18 cellular contexts compared by ENCODE assay signal in genomic region chrX:53930513-53931380, GRCh38.
DNase-seq lines count a peak whose midpoint lies in the region; ATAC-seq and TF ChIP-seq lines count a peak whose summit lies in the region.
"Had no signal": no experiment of that assay in that cellular context is flagged by ENCODE, and none has a peak within 500 bp of the region (broad histone marks: within the 10 kb centered on the region; RNA-seq: fewer than 3 reads in every experiment).

No MANE protein-coding gene starts in this region.

- H3K27me3 Mint-ChIP-seq in activated CD4-positive, alpha-beta memory T cell treated with anti-CD3 and anti-CD28 coated beads for 36 hours, result no peaks in the 10 kb centered on the region
- H3K27me3 Mint-ChIP-seq in activated CD4-positive, alpha-beta memory T cell treated with anti-CD3 and anti-CD28 coated beads, Interleukin-2, amount 10 ng/mL, durations not matched to agents 7 days and 5 days, result no peaks in the 10 kb centered on the region
- H3K27me3 Mint-ChIP-seq in dendritic cell treated with granulocyte-macrophage colony-stimulating factor and Interleukin-4, amounts not matched to agents 40 ng/mL and 50 ng/mL, for 4 days, result no peaks in the 10 kb centered on the region
- H3K27me3 Mint-ChIP-seq in glutamatergic neuron (ENCODE audit: unreplicated experiment), result peaks cover 1% of the 10 kb centered on the region

- POLR2A ChIA-PET in activated CD4-positive, alpha-beta memory T cell treated with anti-CD3 and anti-CD28 coated beads for 36 hours (lab: Charles Lee), result interaction anchor here (0.7 kb wide), 1 partner anchor 10 kb away, joined by 3 read pairs; no protein-coding TSS in a partner anchor
- POLR2A ChIA-PET in activated CD4-positive, alpha-beta memory T cell treated with anti-CD3 and anti-CD28 coated beads, Interleukin-2, amount 10 ng/mL, durations not matched to agents 7 days and 5 days (lab: Charles Lee), result no interaction called here

- peak; percentile 8 for DNase-seq in activated CD4-positive, alpha-beta memory T cell treated with anti-CD3 and anti-CD28 coated beads for 36 hours
- DNase-seq in activated CD4-positive, alpha-beta memory T cell treated with anti-CD3 and anti-CD28 coated beads, Interleukin-2, amount 10 ng/mL, durations not matched to agents 7 days and 5 days, result no peak
- peak; percentile 14 for DNase-seq in NB4 (ENCODE audit: low read depth)
- DNase-seq in renal cortical epithelial cell (ENCODE audit: low read depth), result peak; percentile 7
- DNase-seq in DMS53 (lab: John Stamatoyannopoulos, UW), result no peak
- no peak for DNase-seq in glutamatergic neuron
- DNase-seq: ACHN; activated CD4-positive, alpha-beta T cell treated with anti-CD3 and anti-CD28 coated beads for 4 hours; activated effector memory CD4-positive, alpha-beta T cell treated with anti-CD3 and anti-CD28 coated beads, Interleukin-2, amount 50 U/mL, for 16 hours; cortex of kidney; DMS 273 treated with DMSO at 0.1 percent for 48 hours; KG1; NCI-H2107; nephron progenitor cell; upper lobe of right lung had no signal

- no peak overlapping the region for H3K27ac Mint-ChIP-seq in activated CD4-positive, alpha-beta memory T cell treated with anti-CD3 and anti-CD28 coated beads for 36 hours
- H3K27ac Mint-ChIP-seq in activated CD4-positive, alpha-beta memory T cell treated with anti-CD3 and anti-CD28 coated beads, Interleukin-2, amount 10 ng/mL, durations not matched to agents 7 days and 5 days, result no peak overlapping the region
- H3K27ac Mint-ChIP-seq in dendritic cell treated with granulocyte-macrophage colony-stimulating factor and Interleukin-4, amounts not matched to agents 40 ng/mL and 50 ng/mL, for 4 days, result peak overlapping the region; percentile 50
- no peak overlapping the region for H3K27ac Mint-ChIP-seq in glutamatergic neuron (ENCODE audit: unreplicated experiment)
- H3K27ac Mint-ChIP-seq: nephron progenitor cell had no signal

- CTCF ChIA-PET in activated CD4-positive, alpha-beta memory T cell treated with anti-CD3 and anti-CD28 coated beads for 36 hours (lab: Charles Lee), result no interaction called here
- CTCF ChIA-PET in activated CD4-positive, alpha-beta memory T cell treated with anti-CD3 and anti-CD28 coated beads, Interleukin-2, amount 10 ng/mL, durations not matched to agents 7 days and 5 days (lab: Charles Lee), result no interaction called here

- TF ChIP-seq CTCF in NB4 (IDR thresholded peaks at IDR 0.05; ENCODE audit: low read depth, low read length), result no peak
- TF ChIP-seq CTCF in glutamatergic neuron (IDR thresholded peaks at IDR 0.05; ENCODE audit: partially characterized antibody, unreplicated experiment), result no peak

- no peak for ATAC-seq in HG03460 (IDR thresholded peaks at IDR 0.05; ENCODE audit: unreplicated experiment)
- ATAC-seq: gastroesophageal sphincter, upper lobe of right lung had no signal

- peaks cover 14% of the 10 kb centered on the region for H3K4me1 Mint-ChIP-seq in activated CD4-positive, alpha-beta memory T cell treated with anti-CD3 and anti-CD28 coated beads for 36 hours (ENCODE audit: low read depth)
- peaks cover 4% of the 10 kb centered on the region for H3K4me1 Mint-ChIP-seq in activated CD4-positive, alpha-beta memory T cell treated with anti-CD3 and anti-CD28 coated beads, Interleukin-2, amount 10 ng/mL, durations not matched to agents 7 days and 5 days
- H3K4me1 Mint-ChIP-seq in dendritic cell treated with granulocyte-macrophage colony-stimulating factor and Interleukin-4, amounts not matched to agents 40 ng/mL and 50 ng/mL, for 4 days (ENCODE audit: low read depth), result no peaks in the 10 kb centered on the region
- H3K4me1 Mint-ChIP-seq in glutamatergic neuron (ENCODE audit: low read depth, unreplicated experiment), result no peaks in the 10 kb centered on the region
- H3K4me1 Mint-ChIP-seq: nephron progenitor cell had no signal

- H3K4me3 Mint-ChIP-seq in activated CD4-positive, alpha-beta memory T cell treated with anti-CD3 and anti-CD28 coated beads for 36 hours, result no peak overlapping the region
- H3K4me3 Mint-ChIP-seq in activated CD4-positive, alpha-beta memory T cell treated with anti-CD3 and anti-CD28 coated beads, Interleukin-2, amount 10 ng/mL, durations not matched to agents 7 days and 5 days, result no peak overlapping the region
- H3K4me3 Mint-ChIP-seq in dendritic cell treated with granulocyte-macrophage colony-stimulating factor and Interleukin-4, amounts not matched to agents 40 ng/mL and 50 ng/mL, for 4 days, result no peak overlapping the region
- no peak overlapping the region for H3K4me3 Mint-ChIP-seq in glutamatergic neuron (ENCODE audit: unreplicated experiment)
- H3K4me3 Mint-ChIP-seq: nephron progenitor cell had no signal

- intact Hi-C loops in activated CD4-positive, alpha-beta memory T cell treated with anti-CD3 and anti-CD28 coated beads for 36 hours (cut with micrococcal nuclease), result no loop called here
- intact Hi-C loops in dendritic cell treated with granulocyte-macrophage colony-stimulating factor and Interleukin-4, amounts not matched to agents 40 ng/mL and 50 ng/mL, for 4 days (cut with micrococcal nuclease), result no loop called here

- no peaks in the 10 kb centered on the region for H3K9me3 Mint-ChIP-seq in activated CD4-positive, alpha-beta memory T cell treated with anti-CD3 and anti-CD28 coated beads for 36 hours
- H3K9me3 Mint-ChIP-seq in activated CD4-positive, alpha-beta memory T cell treated with anti-CD3 and anti-CD28 coated beads, Interleukin-2, amount 10 ng/mL, durations not matched to agents 7 days and 5 days, result no peaks in the 10 kb centered on the region
- no peaks in the 10 kb centered on the region for H3K9me3 Mint-ChIP-seq in dendritic cell treated with granulocyte-macrophage colony-stimulating factor and Interleukin-4, amounts not matched to agents 40 ng/mL and 50 ng/mL, for 4 days
- no peaks in the 10 kb centered on the region for H3K9me3 Mint-ChIP-seq in glutamatergic neuron (ENCODE audit: unreplicated experiment)

- H3K36me3 Mint-ChIP-seq in activated CD4-positive, alpha-beta memory T cell treated with anti-CD3 and anti-CD28 coated beads for 36 hours, result no peaks in the 10 kb centered on the region
- no peaks in the 10 kb centered on the region for H3K36me3 Mint-ChIP-seq in activated CD4-positive, alpha-beta memory T cell treated with anti-CD3 and anti-CD28 coated beads, Interleukin-2, amount 10 ng/mL, durations not matched to agents 7 days and 5 days (ENCODE audit: low read depth)
- no peaks in the 10 kb centered on the region for H3K36me3 Mint-ChIP-seq in dendritic cell treated with granulocyte-macrophage colony-stimulating factor and Interleukin-4, amounts not matched to agents 40 ng/mL and 50 ng/mL, for 4 days (ENCODE audit: low read depth)
- no peaks in the 10 kb centered on the region for H3K36me3 Mint-ChIP-seq in glutamatergic neuron (ENCODE audit: unreplicated experiment)

- H3K4me3 ChIP-seq in NB4 (ENCODE audit: low read depth, low read length), result no peak overlapping the region
- H3K4me3 ChIP-seq: gastroesophageal sphincter, upper lobe of right lung had no signal

- no peak for TF ChIP-seq POLR2A in NB4 (IDR thresholded peaks at IDR 0.05; ENCODE audit: extremely low read depth, insufficient read length)

Comparison
In these comparisons a context has a peak if more than half of its experiments do, and no peak if none do; other contexts are left out.
1. DNase-seq: peak in activated CD4-positive, alpha-beta memory T cell treated with anti-CD3 and anti-CD28 coated beads for 36 hours (single experiment), NB4 (single experiment) and renal cortical epithelial cell (single experiment); none in activated CD4-positive, alpha-beta memory T cell treated with anti-CD3 and anti-CD28 coated beads, Interleukin-2, amount 10 ng/mL, durations not matched to agents 7 days and 5 days (single experiment), DMS53 (single experiment) and glutamatergic neuron (single experiment).